Comparison of ENCODE assay signal across 8 cellular contexts in the genomic region with DNA sequence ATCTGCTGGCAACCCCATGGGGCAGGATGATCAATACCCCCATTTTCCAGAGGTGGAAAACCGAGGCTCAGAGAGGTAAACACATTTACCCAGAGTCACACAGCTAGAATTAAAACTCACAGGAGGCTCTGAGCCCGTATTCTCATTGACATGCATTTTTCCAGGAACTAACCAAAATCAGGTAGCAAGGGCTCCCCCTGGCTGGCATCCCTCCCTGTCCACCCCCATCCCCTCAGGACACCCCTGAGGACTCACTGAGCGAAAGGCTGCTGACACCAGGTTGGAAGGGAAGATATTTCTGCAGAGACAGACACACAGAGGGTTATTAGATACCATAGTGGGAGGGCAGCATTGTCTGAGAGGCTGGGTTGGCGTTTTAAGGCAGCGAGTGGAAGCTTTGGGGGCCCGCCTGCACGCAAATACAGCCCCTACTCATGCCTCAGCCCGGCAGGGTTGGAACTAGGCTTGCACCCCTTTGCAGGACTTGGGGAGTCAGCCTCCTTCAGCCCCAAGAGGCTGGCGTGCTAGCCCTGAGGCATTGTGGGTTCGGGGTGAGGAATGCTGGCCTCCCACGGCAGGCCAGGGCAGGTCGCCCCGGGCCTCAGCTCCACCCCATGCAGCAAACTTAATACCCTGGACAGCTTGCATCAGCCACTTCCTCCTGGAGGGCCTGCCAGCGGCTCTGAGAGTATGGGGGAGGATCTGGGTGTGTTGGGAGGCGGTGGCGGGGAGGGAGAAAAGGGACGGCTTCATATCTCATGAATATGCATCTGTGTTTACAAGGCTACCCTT. TPM values are rescaled to one million over a fixed set of nuclear protein-coding genes. Genes with fewer than 3 reads are reported as not detected.
A peak's percentile ranks its signal among the peaks of the same experiment; 100 is the strongest.
DNase-seq lines count a peak whose midpoint lies in the region; TF ChIP-seq lines count a peak whose summit lies in the region.

No MANE protein-coding gene starts in this region.

- H3F3A ChIP-seq in SU-DHL-6 (ENCODE audit: insufficient read depth): peaks cover 24% of the 10 kb centered on the region

- DNase-seq in AG04450 (ENCODE audit: low read depth, low spot score) (peak; percentile 86), Kasumi-1 (lab: John Stamatoyannopoulos, UW) (peak; percentile 80 to 89), astrocyte of the hippocampus (ENCODE audit: low read depth, low spot score) (peak; percentile 82), iPS-NIHi7 (ENCODE audit: extremely low spot score) (peak; percentile 66), NCI-H1092 treated with DMSO at 0.1 percent for 48 hours (lab: John Stamatoyannopoulos, UW) (no peak)
- DNase-seq in stimulated activated CD4-positive, alpha-beta T cell treated with anti-CD3 and anti-CD28 coated beads, Interleukin-1b, Interleukin-23, amount 100 ng/mL, for 4 hours (ENCODE audit: low read depth in 2 of 2): peak; percentile 36 to 42

- peak overlapping the region; percentile 95 for H3K9ac ChIP-seq in SU-DHL-6 (ENCODE audit: low read length)

- peaks cover 10% of the 10 kb centered on the region; the same call in 1 of the 2 replicates for H3K36me3 ChIP-seq in SU-DHL-6 (ENCODE audit: low read length)

- no peaks in the 10 kb centered on the region; the same call in 1 of the 2 replicates for H3K9me3 ChIP-seq in AG04450 (ENCODE audit: control insufficient read depth, insufficient read depth, low read length)
- H3K9me3 ChIP-seq in SU-DHL-6 (ENCODE audit: insufficient read depth, low read length): no peaks in the 10 kb centered on the region

- H3K27ac ChIP-seq in AG04450 (ENCODE audit: low read depth, low read length) (peak overlapping the region; percentile 97), SU-DHL-6 (ENCODE audit: low read depth, low read length) (peak overlapping the region; percentile 94)

- peak overlapping the region; percentile 94 for H3K4me3 ChIP-seq in AG04450 (ENCODE audit: low read depth, low read length)
- H3K4me3 ChIP-seq in SU-DHL-6 (ENCODE audit: insufficient read depth, low read length, poor library complexity, severe bottlenecking): peak overlapping the region; percentile 97

- H3K4me2 ChIP-seq in SU-DHL-6 (ENCODE audit: low read depth, low read length, poor library complexity, severe bottlenecking): peak overlapping the region; percentile 66

- H2AFZ ChIP-seq in SU-DHL-6 (ENCODE audit: low read depth, low read length, severe bottlenecking): no peak overlapping the region

- peak; percentile 69 for TF ChIP-seq POLR2A in GM15510 (IDR thresholded peaks at IDR 0.05; ENCODE audit: borderline replicate concordance, extremely low read depth, insufficient read length)

- peaks cover 61% of the 10 kb centered on the region for H3K79me2 ChIP-seq in SU-DHL-6 (ENCODE audit: insufficient read depth, low read length)

- H3K27me3 ChIP-seq in AG04450 (ENCODE audit: control insufficient read depth, insufficient read depth, low read length): no peaks in the 10 kb centered on the region
- H3K27me3 ChIP-seq in SU-DHL-6 (ENCODE audit: low read length): no peaks in the 10 kb centered on the region

- CTCF ChIA-PET in AG04450 (lab: Charles Lee): interaction anchor here (0.8 to 4.2 kb wide), 4 partner anchors 27 to 206 kb away, joined by 3 to 32 read pairs (median 4); no protein-coding TSS in a partner anchor

- H3K9me2 ChIP-seq in SU-DHL-6 (replicated peaks; ENCODE audit: insufficient read depth, low read length): no peaks in the 10 kb centered on the region

- no peaks in the 10 kb centered on the region; the same call in 1 of the 2 replicates for H4K20me1 ChIP-seq in SU-DHL-6 (ENCODE audit: low read depth, low read length)

- POLR2A ChIA-PET in AG04450 (lab: Yijun Ruan, JAX): interaction anchor here (0.5 to 5.0 kb wide), 11 partner anchors 12 to 1780 kb away, joined by 3 to 44 read pairs (median 4); no protein-coding TSS in a partner anchor

- TF ChIP-seq CTCF in AG04450 (IDR thresholded peaks at IDR 0.05; ENCODE audit: low read depth, low read length) (peak; percentile 43), SU-DHL-6 (IDR thresholded peaks at IDR 0.05; ENCODE audit: insufficient read depth, low read length, poor library complexity, severe bottlenecking) (peak; percentile 39)

RNA-seq across cellular contexts. Expression of a gene that starts 3.9 kb away (rescaled TPM):
- 314 and 342 TPM in 2 replicates for polyA plus RNA-seq in AG04450 (2011; rRNA removed)
- polyA minus RNA-seq in AG04450 (2011; rRNA and poly(A)+ RNA removed): 284 and 361 TPM in 2 replicates

RNA-seq across cellular contexts. Expression of a gene that starts 38.2 kb away (rescaled TPM):
- 48.1 and 59.3 TPM in 2 replicates for polyA plus RNA-seq in AG04450 (2011; rRNA removed)
- 41.8 and 59.4 TPM in 2 replicates for polyA minus RNA-seq in AG04450 (2011; rRNA and poly(A)+ RNA removed)

RNA-seq across cellular contexts. Expression of a gene that starts 38.6 kb away (rescaled TPM):
- 12.1 and 12.6 TPM in 2 replicates for polyA plus RNA-seq in AG04450 (2011; rRNA removed)
- 6.4 and 10.8 TPM in 2 replicates for polyA minus RNA-seq in AG04450 (2011; rRNA and poly(A)+ RNA removed)
